ENCODE assay signal across 9 cellular contexts in the genomic region with DNA sequence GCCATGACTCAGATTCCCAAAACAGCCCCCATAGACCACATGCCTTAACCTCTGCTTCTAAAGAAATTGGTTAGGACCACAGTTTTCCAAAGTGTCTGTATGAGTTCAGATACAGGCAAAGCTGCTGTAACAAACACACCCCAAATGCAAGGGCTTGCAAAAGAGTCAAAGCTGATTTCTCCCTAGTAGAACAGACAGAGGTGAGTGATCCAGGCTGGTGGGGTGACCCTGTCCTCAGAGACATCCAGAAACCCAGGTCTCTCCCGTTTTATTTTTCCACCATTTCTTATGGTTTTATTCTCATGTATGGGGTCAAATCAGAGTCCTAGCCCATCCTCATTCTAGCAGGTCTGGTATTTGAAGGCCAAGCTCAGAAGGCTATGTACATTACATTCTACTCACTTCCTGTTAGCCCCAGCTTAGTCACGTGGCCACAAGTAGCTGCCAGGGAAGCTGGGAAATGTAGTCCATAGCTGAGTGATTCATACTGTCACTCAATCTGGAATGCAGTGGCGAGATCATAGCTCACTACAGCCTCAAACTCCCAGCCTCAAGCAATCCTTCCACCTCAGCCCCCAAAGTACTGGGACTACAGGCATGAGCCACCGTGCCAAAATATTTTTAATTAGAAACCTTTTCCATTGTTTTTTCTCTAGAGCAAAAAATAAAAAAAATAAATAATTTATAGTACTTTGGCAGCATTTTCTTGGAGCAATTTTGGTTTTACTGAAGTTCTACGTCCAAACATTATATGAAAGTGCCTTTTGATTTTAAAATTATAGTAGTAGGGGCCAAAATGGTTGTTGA.
A peak's percentile ranks its signal among the peaks of the same experiment; 100 is the strongest.
DNase-seq lines count a peak whose midpoint lies in the region; ATAC-seq and TF ChIP-seq lines count a peak whose summit lies in the region.
"Had no signal": no experiment of that assay in that cellular context is flagged by ENCODE, and none has a peak within 500 bp of the region (broad histone marks: within the 10 kb centered on the region; RNA-seq: fewer than 3 reads in every experiment).

No MANE protein-coding gene starts in this region.

- ATAC-seq in HG02973 (IDR thresholded peaks at IDR 0.05; ENCODE audit: unreplicated experiment) (no peak), omental fat pad (ENCODE audit: low FRiP score) (no peak), HG03135 (IDR thresholded peaks at IDR 0.05; ENCODE audit: unreplicated experiment) (no peak)

- TF ChIP-seq CTCF in omental fat pad (IDR thresholded peaks at IDR 0.05), result no peak

- peak; percentile 92 for DNase-seq in DMS53 (lab: John Stamatoyannopoulos, UW)
- peak; percentile 69 for DNase-seq in HK-2 (ENCODE audit: unreplicated experiment)
- DNase-seq in SK-N-DZ (ENCODE audit: low spot score), result peak; percentile 63
- DNase-seq in glomerular visceral epithelial cell (ENCODE audit: extremely low spot score), result peak; percentile 68
- DNase-seq in NCI-H2081 treated with DMSO at 0.1 percent for 48 hours (lab: John Stamatoyannopoulos, UW), result no peak
- DNase-seq in omental fat pad (ENCODE audit: low spot score), result no peak
- DNase-seq: heart right ventricle had no signal

Comparison
In these comparisons a context has a peak if more than half of its experiments do, and no peak if none do; other contexts are left out.
1. DNase-seq: peak in DMS53 (single experiment), HK-2 (single experiment), SK-N-DZ (single experiment) and glomerular visceral epithelial cell (single experiment); none in NCI-H2081 treated with DMSO at 0.1 percent for 48 hours (single experiment) and omental fat pad (single experiment).